ENCODE assay signal across 22 cellular contexts in the genomic region with DNA sequence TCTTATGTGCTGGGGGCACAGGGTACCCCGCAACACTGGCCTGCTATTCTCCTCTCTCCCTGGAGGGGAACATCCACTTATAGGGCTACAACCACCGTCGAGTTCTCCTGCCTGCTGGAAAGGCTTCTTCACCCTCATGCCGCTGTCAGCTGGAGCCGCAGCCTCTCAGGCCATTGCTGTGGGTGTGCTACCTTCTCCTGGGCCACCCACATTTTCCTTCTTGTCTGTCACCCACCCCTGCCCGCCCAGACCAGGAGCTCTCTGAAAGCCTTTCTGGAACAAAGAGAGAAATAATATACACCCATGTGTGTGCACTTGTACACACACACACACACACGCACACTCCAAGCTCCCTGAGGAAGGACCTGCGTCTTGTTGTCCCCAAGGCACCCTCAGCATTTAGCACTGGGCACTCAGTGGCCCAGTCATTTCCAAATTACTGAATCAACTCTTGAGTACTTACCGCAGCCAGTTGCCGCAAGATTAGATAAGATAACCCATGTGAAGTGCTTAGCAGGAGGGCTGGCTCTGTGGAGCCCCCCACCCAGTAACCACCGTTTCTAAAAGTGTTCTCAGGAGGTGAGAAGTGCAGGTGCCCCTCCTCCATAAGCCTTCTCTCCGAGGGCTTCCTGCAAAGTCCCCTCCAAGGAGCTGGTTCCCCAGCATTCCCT. TPM values are rescaled to one million over a fixed set of nuclear protein-coding genes. Genes with fewer than 3 reads are reported as not detected.
"Had no signal": no experiment of that assay in that cellular context is flagged by ENCODE, and none has a peak within 500 bp of the region (broad histone marks: within the 10 kb centered on the region; RNA-seq: fewer than 3 reads in every experiment).

No MANE protein-coding gene starts in this region.

- H3K27me3 ChIP-seq: neutrophil, pancreas, tibial nerve, uterus had no signal

- H3K9me3 Mint-ChIP-seq: activated naive CD8-positive, alpha-beta T cell treated with anti-CD3 and anti-CD28 coated beads, Interleukin-2, amount 10 ng/mL, durations not matched to agents 7 days and 5 days; endodermal cell; mesothelial cell of epicardium; T-cell; T-helper 2 cell treated with Interferon-gamma antibody and Interleukin-4, amounts not matched to agents 5 μg/mL and 100 μg/mL, for 36 hours had no signal

- DNase-seq: activated naive CD4-positive, alpha-beta T cell; activated T-cell treated with anti-CD3 and anti-CD28 coated beads, Interleukin-2, amount 50 U/mL, for 1 hour; amniotic stem cell; endodermal cell; left colon; small intestine; stimulated activated CD4-positive, alpha-beta T cell treated with anti-CD3 and anti-CD28 coated beads, Interleukin-15, amount 100 ng/mL, for 24 hours; T-cell; uterus had no signal

- H3K4me1 ChIP-seq: gastroesophageal sphincter, pancreas, stomach, suprapubic skin, tibial nerve, uterus had no signal

- H3K4me3 Mint-ChIP-seq: activated naive CD8-positive, alpha-beta T cell treated with anti-CD3 and anti-CD28 coated beads, Interleukin-2, amount 10 ng/mL, durations not matched to agents 7 days and 5 days; endodermal cell; mesothelial cell of epicardium; naive thymus-derived CD8-positive, alpha-beta T cell; stimulated activated memory B cell treated with anti-CD40 and anti-IgM and Interleukin-4, amounts not matched to agents 10 μg/mL and 1 μg/mL and 100 μg/mL, for 72 hours; T-cell; T-helper 2 cell treated with Interferon-gamma antibody and Interleukin-4, amounts not matched to agents 5 μg/mL and 100 μg/mL, for 36 hours had no signal

- H3K36me3 Mint-ChIP-seq: activated naive CD8-positive, alpha-beta T cell treated with anti-CD3 and anti-CD28 coated beads, Interleukin-2, amount 10 ng/mL, durations not matched to agents 7 days and 5 days; mesothelial cell of epicardium; naive thymus-derived CD8-positive, alpha-beta T cell; stimulated activated memory B cell treated with anti-CD40 and anti-IgM and Interleukin-4, amounts not matched to agents 10 μg/mL and 1 μg/mL and 100 μg/mL, for 72 hours; T-cell had no signal

- H3K4me1 Mint-ChIP-seq: activated naive CD8-positive, alpha-beta T cell treated with anti-CD3 and anti-CD28 coated beads, Interleukin-2, amount 10 ng/mL, durations not matched to agents 7 days and 5 days; mesothelial cell of epicardium; stimulated activated memory B cell treated with anti-CD40 and anti-IgM and Interleukin-4, amounts not matched to agents 10 μg/mL and 1 μg/mL and 100 μg/mL, for 72 hours; T-cell had no signal

- H3K9me3 ChIP-seq: gastroesophageal sphincter, neutrophil, pancreas, stomach, suprapubic skin, tibial nerve, uterus had no signal

- H3K4me3 ChIP-seq: coronary artery, gastroesophageal sphincter, lung, pancreas, stomach, suprapubic skin, tibial nerve, uterus had no signal

- H3K27ac ChIP-seq: coronary artery, gastroesophageal sphincter, neutrophil, pancreas, stomach, suprapubic skin, tibial nerve, uterus had no signal

- H3K36me3 ChIP-seq: gastroesophageal sphincter, neutrophil, pancreas, stomach, suprapubic skin, tibial nerve, uterus had no signal

- H3K27me3 Mint-ChIP-seq: activated naive CD8-positive, alpha-beta T cell treated with anti-CD3 and anti-CD28 coated beads, Interleukin-2, amount 10 ng/mL, durations not matched to agents 7 days and 5 days; stimulated activated memory B cell treated with anti-CD40 and anti-IgM and Interleukin-4, amounts not matched to agents 10 μg/mL and 1 μg/mL and 100 μg/mL, for 72 hours had no signal

- H3K27ac Mint-ChIP-seq: activated naive CD8-positive, alpha-beta T cell treated with anti-CD3 and anti-CD28 coated beads, Interleukin-2, amount 10 ng/mL, durations not matched to agents 7 days and 5 days; endodermal cell; mesothelial cell of epicardium; naive thymus-derived CD8-positive, alpha-beta T cell; stimulated activated memory B cell treated with anti-CD40 and anti-IgM and Interleukin-4, amounts not matched to agents 10 μg/mL and 1 μg/mL and 100 μg/mL, for 72 hours; T-cell; T-helper 2 cell treated with Interferon-gamma antibody and Interleukin-4, amounts not matched to agents 5 μg/mL and 100 μg/mL, for 36 hours had no signal

RNA-seq across cellular contexts. Expression of gene CPZ, which starts 50.2 kb away (rescaled TPM):
- total RNA-seq: activated naive CD8-positive, alpha-beta T cell treated with anti-CD3 and anti-CD28 coated beads, Interleukin-2, amount 10 ng/mL, durations not matched to agents 7 days and 5 days; naive thymus-derived CD8-positive, alpha-beta T cell had no signal
- polyA plus RNA-seq: naive thymus-derived CD8-positive, alpha-beta T cell had no signal
